In genomic region chr1:8702848-8703810, GRCh38 we compare ENCODE assay signal across 8 cellular contexts.
DNase-seq lines count a peak whose midpoint lies in the region; ATAC-seq and TF ChIP-seq lines count a peak whose summit lies in the region.

No MANE protein-coding gene starts in this region.

- H3K27me3 ChIP-seq in ACC112 (ENCODE audit: insufficient read depth, low read length) (no peaks in the 10 kb centered on the region), WERI-Rb-1 (ENCODE audit: insufficient read depth, low read depth, severe bottlenecking) (no peaks in the 10 kb centered on the region)

- H2AFZ ChIP-seq in ACC112 (ENCODE audit: low read length, unreplicated experiment), result peak overlapping the region; percentile 46

- ATAC-seq in GM18858 (IDR thresholded peaks at IDR 0.05; ENCODE audit: unreplicated experiment), result peak; percentile 36
- peak; percentile 70 for ATAC-seq in HG03095 (IDR thresholded peaks at IDR 0.05; ENCODE audit: unreplicated experiment)

- peaks cover 25% of the 10 kb centered on the region for H3K79me2 ChIP-seq in ACC112 (ENCODE audit: control insufficient read depth, insufficient read depth, low read length, unreplicated experiment)

- H3K9me3 ChIP-seq in WERI-Rb-1 (ENCODE audit: severe bottlenecking), result no peaks in the 10 kb centered on the region

- H3K4me3 ChIP-seq in ACC112 (ENCODE audit: low read depth, low read length) (peak overlapping the region; percentile 85), WERI-Rb-1 (ENCODE audit: low read depth, low read length) (peak overlapping the region; percentile 92), skin epidermis (peak overlapping the region; percentile 48 to 69 (median 60))

- DNase-seq in NCI-H2171 treated with DMSO at 0.1 percent for 48 hours (lab: John Stamatoyannopoulos, UW), result peak; percentile 94
- DNase-seq in WERI-Rb-1, result peak; percentile 96
- peak; percentile 26 for DNase-seq in central memory CD4-positive, alpha-beta T cell
- peak; percentile 87 for DNase-seq in inferior parietal cortex (ENCODE audit: extremely low spot score)

- peaks cover 16% of the 10 kb centered on the region for H3K4me1 ChIP-seq in ACC112 (ENCODE audit: control insufficient read depth, insufficient read depth, low read length, unreplicated experiment)

- no peaks in the 10 kb centered on the region for H3K36me3 ChIP-seq in ACC112 (ENCODE audit: insufficient read depth, low read length)
- no peaks in the 10 kb centered on the region for H3K36me3 ChIP-seq in WERI-Rb-1

- TF ChIP-seq CTCF in WERI-Rb-1 (IDR thresholded peaks at IDR 0.05; ENCODE audit: low read depth, low read length), result peak; percentile 19; the same call in 1 of the 2 replicates

- peak overlapping the region; percentile 66; the same call in 1 of the 2 replicates for H3K27ac ChIP-seq in ACC112 (ENCODE audit: low read depth, low read length)
- H3K27ac ChIP-seq in WERI-Rb-1, result peak overlapping the region; percentile 88
- peak overlapping the region in 18 of 21 experiments; percentile 52 to 90 (median 80) for H3K27ac ChIP-seq in skin epidermis

Comparison
In these comparisons a context has a peak if more than half of its experiments do, and no peak if none do; other contexts are left out.
1. Peak in every context shown above with its lines: DNase-seq, ATAC-seq, H3K4me3 ChIP-seq and H3K27ac ChIP-seq.
2. DNase-seq: peak in every context shown above with its lines; median percentile 96 in WERI-Rb-1; 94 in NCI-H2171 treated with DMSO at 0.1 percent for 48 hours; 87 in inferior parietal cortex; 26 in central memory CD4-positive, alpha-beta T cell.